24 cellular contexts compared by ENCODE assay signal in genomic region chr22:48357196-48357595, GRCh38.
"Had no signal": no experiment of that assay in that cellular context is flagged by ENCODE, and none has a peak within 500 bp of the region (broad histone marks: within the 10 kb centered on the region; RNA-seq: fewer than 3 reads in every experiment).

No MANE protein-coding gene starts in this region.

- H3K27ac Mint-ChIP-seq: activated CD4-positive, alpha-beta T cell treated with anti-CD3 and anti-CD28 coated beads for 36 hours; activated CD8-positive, alpha-beta memory T cell treated with anti-CD3 and anti-CD28 coated beads, Interleukin-2, amount 10 ng/mL, durations not matched to agents 7 days and 5 days; activated CD8-positive, alpha-beta T cell treated with anti-CD3 and anti-CD28 coated beads, Interleukin-2, amount 10 ng/mL, durations not matched to agents 7 days and 5 days; activated naive CD4-positive, alpha-beta T cell treated with anti-CD3 and anti-CD28 coated beads, Interleukin-2, amount 50 U/mL, for 24 hours; activated naive CD8-positive, alpha-beta T cell treated with anti-CD3 and anti-CD28 coated beads, Interleukin-2, amount 50 U/mL, for 24 hours; activated T-helper 2 cell treated with anti-CD3 and anti-CD28 coated beads, Interferon-gamma antibody, Interleukin-2, Interleukin-4, amounts not matched to agents 10 μg/mL and 5 μg/mL and 100 μg/mL, durations not matched to agents 14 hours and 24 hours and 36 hours; dendritic cell treated with granulocyte-macrophage colony-stimulating factor and Interleukin-4, amounts not matched to agents 40 ng/mL and 50 ng/mL, for 4 days; T-helper 2 cell treated with Interferon-gamma antibody and Interleukin-4, amounts not matched to agents 5 μg/mL and 100 μg/mL, for 36 hours had no signal

- H2AFZ ChIP-seq: parathyroid adenoma had no signal

- H3K9me3 Mint-ChIP-seq: activated naive CD4-positive, alpha-beta T cell treated with anti-CD3 and anti-CD28 coated beads, Interleukin-2, amount 50 U/mL, for 24 hours; activated naive CD8-positive, alpha-beta T cell treated with anti-CD3 and anti-CD28 coated beads, Interleukin-2, amount 50 U/mL, for 24 hours; activated T-helper 2 cell treated with anti-CD3 and anti-CD28 coated beads, Interferon-gamma antibody, Interleukin-2, Interleukin-4, amounts not matched to agents 10 μg/mL and 5 μg/mL and 100 μg/mL, durations not matched to agents 14 hours and 24 hours and 36 hours; dendritic cell treated with granulocyte-macrophage colony-stimulating factor and Interleukin-4, amounts not matched to agents 40 ng/mL and 50 ng/mL, for 4 days; T-helper 2 cell treated with Interferon-gamma antibody and Interleukin-4, amounts not matched to agents 5 μg/mL and 100 μg/mL, for 36 hours had no signal

- DNase-seq: activated CD4-positive, alpha-beta T cell treated with anti-CD3 and anti-CD28 coated beads for 36 hours; activated CD4-positive, CD25-positive, alpha-beta regulatory T cell; activated CD8-positive, alpha-beta memory T cell treated with anti-CD3 and anti-CD28 coated beads, Interleukin-2, amount 10 ng/mL, durations not matched to agents 7 days and 5 days; activated CD8-positive, alpha-beta T cell treated with anti-CD3 and anti-CD28 coated beads, Interleukin-2, amount 10 ng/mL, durations not matched to agents 7 days and 5 days; activated naive CD8-positive, alpha-beta T cell treated with anti-CD3 and anti-CD28 coated beads, Interleukin-2, amount 50 U/mL, for 24 hours; activated T-cell treated with anti-CD3 and anti-CD28 coated beads, Interleukin-2, amount 50 U/mL, for 48 hours; amygdala; central memory CD4-positive, alpha-beta T cell; foreskin keratinocyte; heart right ventricle; left ventricle myocardium inferior; occipital lobe; right cardiac atrium; stimulated activated CD4-positive, alpha-beta T cell treated with anti-CD3 and anti-CD28 coated beads, Interleukin-2, amount 100 ng/mL, for 48 hours; stimulated activated naive CD8-positive, alpha-beta T cell treated with anti-CD3 and anti-CD28 coated beads, Interleukin-15, Interleukin-2, amounts not matched to agents 100 U/mL and 50 U/mL, for 24 hours; testis; trophoblast cell; uterus had no signal

- H3K4me3 ChIP-seq: esophagus muscularis mucosa, heart right ventricle, left ventricle myocardium inferior, testis, uterus had no signal

- H3K4me1 Mint-ChIP-seq: activated CD4-positive, alpha-beta T cell treated with anti-CD3 and anti-CD28 coated beads for 36 hours; activated CD8-positive, alpha-beta memory T cell treated with anti-CD3 and anti-CD28 coated beads, Interleukin-2, amount 10 ng/mL, durations not matched to agents 7 days and 5 days; activated naive CD4-positive, alpha-beta T cell treated with anti-CD3 and anti-CD28 coated beads, Interleukin-2, amount 50 U/mL, for 24 hours; activated naive CD8-positive, alpha-beta T cell treated with anti-CD3 and anti-CD28 coated beads, Interleukin-2, amount 50 U/mL, for 24 hours had no signal

- H3K4me1 ChIP-seq: esophagus muscularis mucosa, foreskin keratinocyte, heart right ventricle, left ventricle myocardium inferior, parathyroid adenoma, testis, uterus had no signal

- H3K9me3 ChIP-seq: esophagus muscularis mucosa, heart right ventricle, left ventricle myocardium inferior, testis, uterus had no signal

- H3K27me3 Mint-ChIP-seq: activated CD8-positive, alpha-beta memory T cell treated with anti-CD3 and anti-CD28 coated beads, Interleukin-2, amount 10 ng/mL, durations not matched to agents 7 days and 5 days; activated naive CD4-positive, alpha-beta T cell treated with anti-CD3 and anti-CD28 coated beads, Interleukin-2, amount 50 U/mL, for 24 hours; dendritic cell treated with granulocyte-macrophage colony-stimulating factor and Interleukin-4, amounts not matched to agents 40 ng/mL and 50 ng/mL, for 4 days had no signal

- H3K4me3 Mint-ChIP-seq: activated CD4-positive, alpha-beta T cell treated with anti-CD3 and anti-CD28 coated beads for 36 hours; activated CD8-positive, alpha-beta memory T cell treated with anti-CD3 and anti-CD28 coated beads, Interleukin-2, amount 10 ng/mL, durations not matched to agents 7 days and 5 days; activated CD8-positive, alpha-beta T cell treated with anti-CD3 and anti-CD28 coated beads, Interleukin-2, amount 10 ng/mL, durations not matched to agents 7 days and 5 days; activated naive CD4-positive, alpha-beta T cell treated with anti-CD3 and anti-CD28 coated beads, Interleukin-2, amount 50 U/mL, for 24 hours; activated naive CD8-positive, alpha-beta T cell treated with anti-CD3 and anti-CD28 coated beads, Interleukin-2, amount 50 U/mL, for 24 hours; dendritic cell treated with granulocyte-macrophage colony-stimulating factor and Interleukin-4, amounts not matched to agents 40 ng/mL and 50 ng/mL, for 4 days; T-helper 2 cell treated with Interferon-gamma antibody and Interleukin-4, amounts not matched to agents 5 μg/mL and 100 μg/mL, for 36 hours had no signal

- H3K27ac ChIP-seq: esophagus muscularis mucosa, foreskin keratinocyte, heart right ventricle, left ventricle myocardium inferior, parathyroid adenoma, testis, uterus had no signal

- H3K27me3 ChIP-seq: foreskin keratinocyte, testis, uterus had no signal

- H3K36me3 Mint-ChIP-seq: activated CD8-positive, alpha-beta memory T cell treated with anti-CD3 and anti-CD28 coated beads, Interleukin-2, amount 10 ng/mL, durations not matched to agents 7 days and 5 days; activated naive CD4-positive, alpha-beta T cell treated with anti-CD3 and anti-CD28 coated beads, Interleukin-2, amount 50 U/mL, for 24 hours had no signal

- ATAC-seq: activated CD4-positive, alpha-beta T cell treated with anti-CD3 and anti-CD28 coated beads for 36 hours; activated CD8-positive, alpha-beta memory T cell treated with anti-CD3 and anti-CD28 coated beads, Interleukin-2, amount 10 ng/mL, durations not matched to agents 7 days and 5 days; activated CD8-positive, alpha-beta T cell treated with anti-CD3 and anti-CD28 coated beads, Interleukin-2, amount 10 ng/mL, durations not matched to agents 7 days and 5 days; activated naive CD8-positive, alpha-beta T cell treated with anti-CD3 and anti-CD28 coated beads, Interleukin-2, amount 50 U/mL, for 24 hours; foreskin keratinocyte; heart right ventricle; right cardiac atrium; stimulated activated naive CD8-positive, alpha-beta T cell treated with anti-CD3 and anti-CD28 coated beads, Interleukin-15, Interleukin-2, amounts not matched to agents 100 U/mL and 50 U/mL, for 24 hours had no signal

- H3K36me3 ChIP-seq: esophagus muscularis mucosa, heart right ventricle, left ventricle myocardium inferior, uterus had no signal

- H3K79me2 ChIP-seq: parathyroid adenoma had no signal
